Comparison of ENCODE assay signal across 25 cellular contexts in genomic region chr10:47381427-47382379, GRCh38. TPM values are rescaled to one million over a fixed set of nuclear protein-coding genes. Genes with fewer than 3 reads are reported as not detected.
A peak's percentile ranks its signal among the peaks of the same experiment; 100 is the strongest.
DNase-seq lines count a peak whose midpoint lies in the region; FAIRE-seq and TF ChIP-seq lines count a peak whose summit lies in the region.
"Had no signal": no experiment of that assay in that cellular context is flagged by ENCODE, and none has a peak within 500 bp of the region (broad histone marks: within the 10 kb centered on the region; RNA-seq: fewer than 3 reads in every experiment).

No MANE protein-coding gene starts in this region.

- H3K4me1 ChIP-seq in hepatocyte (ENCODE audit: insufficient read depth) (peaks cover 9% of the 10 kb centered on the region), small intestine (ENCODE audit: control insufficient read depth in 2 of 2, insufficient read depth in 1 of 2, low read depth in 1 of 2, low read length in 1 of 2) (peaks cover 0 to 6% of the 10 kb centered on the region in 2 donors), prostate gland (replicated peaks) (no peaks in the 10 kb centered on the region), breast epithelium (no peaks in the 10 kb centered on the region)

- no peak overlapping the region for H3K27ac Mint-ChIP-seq in nephron progenitor cell
- H3K27ac Mint-ChIP-seq: T-cell had no signal

- peak overlapping the region; percentile 31 for H3K4me2 ChIP-seq in hepatocyte
- H3K4me2 ChIP-seq: KMS-11 had no signal

- no peaks in the 10 kb centered on the region for H3K36me3 Mint-ChIP-seq in nephron progenitor cell (ENCODE audit: low read depth)
- H3K36me3 Mint-ChIP-seq: naive B cell, T-cell had no signal

- H3K4me3 Mint-ChIP-seq in nephron progenitor cell = no peak overlapping the region
- H3K4me3 Mint-ChIP-seq: T-cell had no signal

- TF ChIP-seq POLR2A in prostate gland (IDR thresholded peaks at IDR 0.05) (no peak), breast epithelium (IDR thresholded peaks at IDR 0.05) (no peak)

- H3K4me3 ChIP-seq in hepatocyte (no peak overlapping the region), small intestine (ENCODE audit: low read depth in 1 of 2, low read length in 2 of 2) (no peak overlapping the region), prostate gland (no peak overlapping the region), breast epithelium (no peak overlapping the region)
- H3K4me3 ChIP-seq: skin epidermis, suprapubic skin had no signal

- H3K9me2 ChIP-seq in hepatocyte (replicated peaks; ENCODE audit: insufficient read depth) = no peaks in the 10 kb centered on the region

- WGBS in hepatocyte (ENCODE audit: low lambda C conversion rate, missing lambda C conversion rate) = 81% methylated on average over 9 of the region's 9 CpGs
- WGBS in small intestine, 3 donors = 60 to 77% (median 67%) methylated on average over 9 of the region's 9 CpGs
- WGBS in prostate gland = 77% methylated on average over 9 of the region's 9 CpGs

- no peak for FAIRE-seq in small intestine (lab: Jason Lieb, UNC)

- H3K9me3 ChIP-seq in hepatocyte (ENCODE audit: low read depth) (no peaks in the 10 kb centered on the region), small intestine (ENCODE audit: control insufficient read depth, low read depth) (no peaks in the 10 kb centered on the region), prostate gland (no peaks in the 10 kb centered on the region), breast epithelium (no peaks in the 10 kb centered on the region)
- H3K9me3 ChIP-seq: BE2C, suprapubic skin had no signal

- in situ Hi-C loops in GM13976 (cut with MboI; ENCODE audit: low sequenced_read_pairs, unreplicated experiment) = loop anchor here (5.0 to 10.0 kb wide), 2 partner anchors 1097 to 1274 kb away; partner anchors contain the start of gene ANTXRL

- H3K27ac ChIP-seq in angular gyrus (ENCODE audit: low read depth, low read length) = peak overlapping the region; percentile 77
- peak overlapping the region; percentile 58 for H3K27ac ChIP-seq in hepatocyte
- peak overlapping the region; percentile 47 to 65 for H3K27ac ChIP-seq in small intestine (ENCODE audit: low read depth in 1 of 2, low read length in 1 of 2)
- no peak overlapping the region for H3K27ac ChIP-seq in prostate gland
- no peak overlapping the region for H3K27ac ChIP-seq in breast epithelium
- H3K27ac ChIP-seq: epithelial cell of prostate, foreskin keratinocyte, KMS-11, skin epidermis, suprapubic skin had no signal

- H3K27me3 ChIP-seq in hepatocyte (no peaks in the 10 kb centered on the region), small intestine (ENCODE audit: control insufficient read depth in 2 of 2, insufficient read depth in 2 of 2, low read length in 2 of 2) (no peaks in the 10 kb centered on the region), prostate gland (replicated peaks; ENCODE audit: insufficient read depth) (no peaks in the 10 kb centered on the region), breast epithelium (no peaks in the 10 kb centered on the region)
- H3K27me3 ChIP-seq: foreskin keratinocyte had no signal

- no peaks in the 10 kb centered on the region for H4K20me1 ChIP-seq in hepatocyte (ENCODE audit: insufficient read depth, poor library complexity, severe bottlenecking)

- H3K4me1 Mint-ChIP-seq in nephron progenitor cell = peaks cover 26% of the 10 kb centered on the region

- no peak overlapping the region for H2AFZ ChIP-seq in hepatocyte

- peaks cover 75% of the 10 kb centered on the region for H3K27me3 Mint-ChIP-seq in nephron progenitor cell (ENCODE audit: low read depth, poor library complexity)

- peaks cover 7% of the 10 kb centered on the region for H3K9me3 Mint-ChIP-seq in nephron progenitor cell
- H3K9me3 Mint-ChIP-seq: T-cell had no signal

- H3K79me2 ChIP-seq in hepatocyte = no peaks in the 10 kb centered on the region

- intact Hi-C loops in prostate gland (cut with DNase I) (no loop called here), breast epithelium (cut with DNase I; ENCODE audit: low total_unique reads) (no loop called here)

- no peak for TF ChIP-seq CTCF in GM13976 (IDR thresholded peaks at IDR 0.05; ENCODE audit: borderline replicate concordance, control extremely low read depth, extremely low read depth, insufficient read depth, missing control alignments)
- no peak for TF ChIP-seq CTCF in hepatocyte (IDR thresholded peaks at IDR 0.05; ENCODE audit: poor library complexity)
- TF ChIP-seq CTCF in prostate gland (IDR thresholded peaks at IDR 0.05) = no peak
- no peak for TF ChIP-seq CTCF in breast epithelium (IDR thresholded peaks at IDR 0.05)
- TF ChIP-seq CTCF in nephron progenitor cell (IDR thresholded peaks at IDR 0.05) = no peak

- DNase-seq in GM13976 (ENCODE audit: low spot score) (peak; percentile 6), hepatocyte (ENCODE audit: low spot score) (no peak), small intestine (no peak), prostate gland (ENCODE audit: low spot score) (no peak), breast epithelium (ENCODE audit: low spot score in 2 of 2) (no peak), nephron progenitor cell (no peak)
- no peak for DNase-seq in activated CD4-positive, alpha-beta T cell treated with anti-CD3 and anti-CD28 coated beads for 4 hours
- DNase-seq: activated gamma-delta T cell; amniotic stem cell; BE2C; Calu3; foreskin keratinocyte; naive B cell; NCI-H1048; NCI-H2081 treated with DMSO at 0.1 percent for 48 hours; NCI-H510A treated with DMSO at 0.1 percent for 48 hours; stimulated activated CD4-positive, alpha-beta T cell treated with anti-CD3 and anti-CD28 coated beads, Interleukin-4, amount 100 ng/mL, for 24 hours had no signal

- H3K36me3 ChIP-seq in hepatocyte (replicated peaks; ENCODE audit: insufficient read depth, low read depth) (no peaks in the 10 kb centered on the region), small intestine (ENCODE audit: control insufficient read depth in 2 of 2, insufficient read depth in 2 of 2, low read length in 2 of 2) (no peaks in the 10 kb centered on the region), prostate gland (no peaks in the 10 kb centered on the region), breast epithelium (no peaks in the 10 kb centered on the region)
- H3K36me3 ChIP-seq: BE2C, suprapubic skin had no signal

RNA-seq across cellular contexts. Expression of gene ZNF488, which starts 2.4 kb away (rescaled TPM):
- total RNA-seq in hepatocyte (1.2 and 2.0 TPM in 2 replicates), prostate gland (1 to 10 TPM; 1.5 to 1.9 TPM), breast epithelium (under 1 TPM in 1 of 3 donors, not detected in 2; 0.44 TPM)
- polyA plus RNA-seq in hepatocyte (1.8 and 2.5 TPM in 2 replicates), small intestine (10 to 100 TPM in 2 of 3 donors, 1 to 10 TPM in 1; 5.9 to 40.0 (median 18.4) TPM)
- total RNA-seq: T-cell had no signal

RNA-seq across cellular contexts. Expression of gene RBP3, which starts 33.5 kb away (rescaled TPM):
- total RNA-seq in hepatocyte (0.53 and 0.56 TPM in 2 replicates), prostate gland (not detected), breast epithelium (not detected)
- polyA plus RNA-seq in hepatocyte (1.1 and 1.3 TPM in 2 replicates), small intestine (under 1 TPM in 1 of 3 donors, not detected in 2; 0.01 TPM)
- total RNA-seq: activated CD8-positive, alpha-beta memory T cell treated with anti-CD3 and anti-CD28 coated beads for 36 hours; Calu3; foreskin keratinocyte; liver; suprapubic skin; T-cell had no signal
- polyA plus RNA-seq: foreskin keratinocyte, liver had no signal

RNA-seq across cellular contexts. Expression of gene GDF2, which starts 59.4 kb away (rescaled TPM):
- total RNA-seq in hepatocyte (not detected in 2 replicates), prostate gland (not detected), breast epithelium (not detected)
- polyA plus RNA-seq in hepatocyte (0.39 TPM in 1 of 2 replicates, not detected in the other), small intestine (not detected)
- total RNA-seq: activated CD8-positive, alpha-beta memory T cell treated with anti-CD3 and anti-CD28 coated beads for 36 hours; Calu3; foreskin keratinocyte; suprapubic skin; T-cell had no signal
- polyA plus RNA-seq: foreskin keratinocyte had no signal

Comparison
In these comparisons a context has a peak if more than half of its experiments do, and no peak if none do; other contexts are left out.
1. H3K27ac ChIP-seq: peak in angular gyrus (single experiment), hepatocyte (single experiment) and small intestine (2 of 2); none in prostate gland (0 of 2) and breast epithelium (0 of 2).